Comparison of ENCODE assay signal across 13 cellular contexts in the genomic region with DNA sequence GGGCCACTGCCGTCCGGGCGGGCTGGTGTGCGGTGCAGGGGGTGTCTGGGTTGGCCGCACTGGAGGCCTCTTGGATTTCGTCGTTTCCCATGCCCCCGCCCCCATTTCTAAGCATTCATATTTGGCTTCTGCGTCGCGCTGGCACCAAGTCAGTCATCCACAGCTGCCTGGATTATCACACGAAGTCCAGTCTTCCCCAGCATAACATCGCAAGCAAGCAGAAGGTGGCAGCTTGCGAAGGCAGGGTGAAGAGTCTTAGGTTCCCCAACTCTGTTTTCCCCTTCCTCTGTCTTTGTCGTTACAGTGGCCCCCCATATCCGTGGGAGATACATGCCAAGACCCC. TPM values are rescaled to one million over a fixed set of nuclear protein-coding genes. Genes with fewer than 3 reads are reported as not detected.
DNase-seq lines count a peak whose midpoint lies in the region; FAIRE-seq and TF ChIP-seq lines count a peak whose summit lies in the region.
"Had no signal": no experiment of that assay in that cellular context is flagged by ENCODE, and none has a peak within 500 bp of the region (broad histone marks: within the 10 kb centered on the region; RNA-seq: fewer than 3 reads in every experiment).

No MANE protein-coding gene starts in this region.

- H3K27ac ChIP-seq in HUES48 (ENCODE audit: low read depth, low read length) = no peak overlapping the region
- H3K27ac ChIP-seq in keratinocyte (ENCODE audit: control insufficient read depth, insufficient read depth, low read length) = no peak overlapping the region
- H3K27ac ChIP-seq in skeletal muscle tissue (ENCODE audit: low read depth, low read length) = no peak overlapping the region

- H3K9ac ChIP-seq in HUES48 (ENCODE audit: low read depth, low read length) (no peak overlapping the region), keratinocyte (ENCODE audit: control insufficient read depth, extremely low read depth, insufficient read depth, low read length) (no peak overlapping the region), skeletal muscle tissue (ENCODE audit: low read depth in 1 of 3, low read length in 3 of 3) (peak overlapping the region in 1 of 3 donors; percentile 40)

- H3K4me1 ChIP-seq in HUES48 (ENCODE audit: control insufficient read depth, insufficient read depth, low read length) (peaks cover 13% of the 10 kb centered on the region), keratinocyte (ENCODE audit: control insufficient read depth, extremely low read depth, insufficient read depth, low read length) (peaks cover 6% of the 10 kb centered on the region), skeletal muscle tissue (ENCODE audit: control insufficient read depth in 3 of 3, insufficient read depth in 3 of 3, low read length in 3 of 3) (peaks cover 7 to 10% (median 9%) of the 10 kb centered on the region in 3 donors)

- H2AFZ ChIP-seq in keratinocyte (ENCODE audit: control insufficient read depth, low read length) = peak overlapping the region; percentile 30

- H3K27me3 ChIP-seq in HUES48 (ENCODE audit: control insufficient read depth, insufficient read depth, low read length) (no peaks in the 10 kb centered on the region), keratinocyte (ENCODE audit: control insufficient read depth, extremely low read depth, insufficient read depth, low read length) (peaks cover 8% of the 10 kb centered on the region), skeletal muscle tissue (ENCODE audit: control insufficient read depth in 3 of 3, insufficient read depth in 3 of 3, low read length in 3 of 3) (peaks cover 6 to 10% (median 8%) of the 10 kb centered on the region in 3 donors)

- H3K4me3 ChIP-seq in HUES48 (ENCODE audit: low read depth, low read length) (peak overlapping the region; percentile 63), keratinocyte (ENCODE audit: control insufficient read depth in 2 of 3, extremely low read depth in 1 of 3, insufficient read depth in 2 of 3, low read depth in 1 of 3, low read length in 3 of 3) (no peak overlapping the region), skeletal muscle tissue (ENCODE audit: low read length in 3 of 3) (peak overlapping the region; percentile 30 to 45 (median 40))

- no peaks in the 10 kb centered on the region for H3K9me1 ChIP-seq in keratinocyte (ENCODE audit: control insufficient read depth, extremely low read depth, insufficient read depth, low read length)

- TF ChIP-seq CTCF in chondrocyte (IDR thresholded peaks at IDR 0.05) (no peak), keratinocyte (optimal IDR thresholded peaks at IDR 0.05 in 1 of 3, IDR thresholded peaks at IDR 0.05 in 1 of 3, conservative IDR thresholded peaks at IDR 0.05 in 1 of 3; ENCODE audit: extremely low read depth in 1 of 3, insufficient read depth in 2 of 3, low read length in 3 of 3) (no peak), D721Med (IDR thresholded peaks at IDR 0.05; ENCODE audit: insufficient read depth, missing control alignments) (no peak)

- peaks cover 13% of the 10 kb centered on the region for H3K4me1 Mint-ChIP-seq in chondrocyte (ENCODE audit: low read depth)

- no peaks in the 10 kb centered on the region for H3K9me3 Mint-ChIP-seq in chondrocyte (ENCODE audit: low read depth)

- DNase-seq in chondrocyte (ENCODE audit: low spot score) = no peak
- no peak for DNase-seq in keratinocyte (ENCODE audit: low read depth, low spot score)
- no peak for DNase-seq in G401 (ENCODE audit: low spot score)
- no peak for DNase-seq in effector CD8-positive, alpha-beta T cell (lab: John Stamatoyannopoulos, UW)
- DNase-seq in DMS 273 treated with DMSO at 0.1 percent for 48 hours (lab: John Stamatoyannopoulos, UW) = no peak
- DNase-seq in D721Med (ENCODE audit: insufficient read length, low spot score) = no peak
- DNase-seq: activated T-cell treated with anti-CD3 and anti-CD28 coated beads, Interleukin-2, amount 50 U/mL, for 48 hours; central memory CD4-positive, alpha-beta T cell; HCEC 1CT; naive thymus-derived CD8-positive, alpha-beta T cell; NCI-H345 had no signal

- in situ Hi-C loops in G401 (cut with HindIII; ENCODE audit: low sequenced_read_pairs) = no loop called here

- H3K27ac Mint-ChIP-seq in chondrocyte (ENCODE audit: unreplicated experiment) = no peak overlapping the region
- H3K27ac Mint-ChIP-seq: naive thymus-derived CD8-positive, alpha-beta T cell had no signal

- dilution Hi-C loops in keratinocyte (cut with MboI; ENCODE audit: extremely low pct_ligation_motif_present, low sequenced_read_pairs) = loop anchor here (25.0 kb wide), 1 partner anchor 787 kb away; no protein-coding TSS in a partner anchor

- H3K9me3 ChIP-seq in HUES48 (ENCODE audit: control insufficient read depth, insufficient read depth, low read length) (no peaks in the 10 kb centered on the region), keratinocyte (ENCODE audit: control insufficient read depth, low read depth, low read length) (no peaks in the 10 kb centered on the region), skeletal muscle tissue (ENCODE audit: control insufficient read depth in 3 of 3, low read length in 3 of 3) (no peaks in the 10 kb centered on the region)

- no peaks in the 10 kb centered on the region for H4K20me1 ChIP-seq in keratinocyte (ENCODE audit: control insufficient read depth, extremely low read depth, insufficient read depth, low read length)

- H3K79me2 ChIP-seq in keratinocyte (ENCODE audit: control insufficient read depth, insufficient read depth, low read length) = no peaks in the 10 kb centered on the region

- peak overlapping the region; percentile 22 for H3K4me2 ChIP-seq in keratinocyte (ENCODE audit: control insufficient read depth, extremely low read depth, insufficient read depth, low read depth, low read length)

- H3K36me3 Mint-ChIP-seq in chondrocyte (ENCODE audit: low read depth) = no peaks in the 10 kb centered on the region
- H3K36me3 Mint-ChIP-seq: naive thymus-derived CD8-positive, alpha-beta T cell had no signal

- H3K27me3 Mint-ChIP-seq in chondrocyte (ENCODE audit: low read depth) = no peaks in the 10 kb centered on the region

- H3K36me3 ChIP-seq in HUES48 (ENCODE audit: control insufficient read depth, insufficient read depth, low read length) (no peaks in the 10 kb centered on the region), keratinocyte (ENCODE audit: control insufficient read depth in 2 of 2, extremely low read depth in 1 of 2, insufficient read depth in 2 of 2, low read length in 2 of 2) (no peaks in the 10 kb centered on the region), skeletal muscle tissue (ENCODE audit: control insufficient read depth in 3 of 3, insufficient read depth in 3 of 3, low read length in 3 of 3) (no peaks in the 10 kb centered on the region)

- peak overlapping the region; percentile 66 for H3K4me3 Mint-ChIP-seq in chondrocyte (ENCODE audit: unreplicated experiment)
- H3K4me3 Mint-ChIP-seq: naive thymus-derived CD8-positive, alpha-beta T cell had no signal

- FAIRE-seq in keratinocyte (lab: Jason Lieb, UNC) = no peak
- no peak for FAIRE-seq in D721Med (lab: Jason Lieb, UNC)

RNA-seq across cellular contexts. Expression of gene ELAC2, which starts 43.5 kb away (rescaled TPM):
- 43.1 to 60.7 TPM (median 44.7 TPM) in 3 replicates for total RNA-seq in chondrocyte
- 78.7 to 108 TPM (median 93.4 TPM) in 3 replicates for polyA plus RNA-seq in keratinocyte
- polyA plus RNA-seq in keratinocyte (2011; ENCODE audit: low read depth) = 13.4 TPM
- polyA plus RNA-seq in keratinocyte (2011; cell fraction: cytosol; rRNA removed) = 68.4 and 71.6 TPM in 2 replicates
- 176 and 200 TPM in 2 replicates for polyA plus RNA-seq in keratinocyte (2011; cell fraction: nucleus; rRNA removed)
- 44.0 and 73.1 TPM in 2 replicates for polyA plus RNA-seq in keratinocyte (2012; ENCODE audit: low replicate concordance)
- 177 to 245 TPM (median 221 TPM) in 3 replicates for polyA minus RNA-seq in keratinocyte
- 71.6 TPM for polyA minus RNA-seq in keratinocyte (2011; cell fraction: cytosol; rRNA and poly(A)+ RNA removed)
- 146 and 157 TPM in 2 replicates for polyA minus RNA-seq in keratinocyte (2011; cell fraction: nucleus; rRNA and poly(A)+ RNA removed)
- total RNA-seq in skeletal muscle tissue = 37.1 TPM
- total RNA-seq in G401 (2014; rRNA removed; shearing (Covaris generic)) = 114 and 119 TPM in 2 replicates

Comparison
In these comparisons a context has a peak if more than half of its experiments do, and no peak if none do; other contexts are left out.
1. H3K4me3 ChIP-seq: peak in HUES48 (single experiment) and skeletal muscle tissue (3 of 3); none in keratinocyte (0 of 3).